Comparison of ENCODE assay signal across 19 cellular contexts in the genomic region with DNA sequence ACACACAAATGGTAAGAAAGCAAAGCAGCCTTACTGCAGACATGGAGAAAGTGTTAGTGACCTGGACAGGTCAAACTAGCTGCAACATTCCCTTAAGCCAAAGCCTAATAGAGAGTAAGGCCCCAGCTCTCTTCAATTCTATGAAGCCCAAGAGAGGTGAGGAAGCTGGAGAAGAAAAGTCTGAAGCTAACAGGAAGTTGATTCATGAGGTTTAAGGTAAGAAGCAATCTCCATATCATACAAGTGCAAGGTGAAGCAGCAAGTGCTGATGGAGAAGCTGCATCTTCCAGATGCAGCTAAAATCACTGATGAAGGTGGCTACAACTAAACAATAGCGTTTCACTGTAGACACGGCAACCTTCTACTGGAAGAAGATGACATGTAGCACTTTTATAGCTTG.
"Had no signal": no experiment of that assay in that cellular context is flagged by ENCODE, and none has a peak within 500 bp of the region (broad histone marks: within the 10 kb centered on the region; RNA-seq: fewer than 3 reads in every experiment).

No MANE protein-coding gene starts in this region.

- H3K27me3 ChIP-seq: gastrocnemius medialis, right lobe of liver, transverse colon had no signal

- H3K9me3 Mint-ChIP-seq: activated B cell treated with CpG ODN at 0.5 μM for 24 hours; activated naive CD4-positive, alpha-beta T cell treated with anti-CD3 and anti-CD28 coated beads, Interleukin-2, amount 50 U/mL, for 24 hours; activated T-helper 2 cell treated with anti-CD3 and anti-CD28 coated beads, Interferon-gamma antibody, Interleukin-2, Interleukin-4, amounts not matched to agents 10 μg/mL and 5 μg/mL and 100 μg/mL, durations not matched to agents 14 hours and 24 hours and 36 hours; stimulated activated memory B cell treated with anti-CD40 and anti-IgM and Interleukin-4, amounts not matched to agents 10 μg/mL and 1 μg/mL and 100 μg/mL, for 72 hours had no signal

- H3K27ac Mint-ChIP-seq: activated B cell treated with CpG ODN at 0.5 μM for 24 hours; activated naive CD4-positive, alpha-beta T cell treated with anti-CD3 and anti-CD28 coated beads, Interleukin-2, amount 50 U/mL, for 24 hours; activated T-helper 2 cell treated with anti-CD3 and anti-CD28 coated beads, Interferon-gamma antibody, Interleukin-2, Interleukin-4, amounts not matched to agents 10 μg/mL and 5 μg/mL and 100 μg/mL, durations not matched to agents 14 hours and 24 hours and 36 hours; stimulated activated memory B cell treated with anti-CD40 and anti-IgM and Interleukin-4, amounts not matched to agents 10 μg/mL and 1 μg/mL and 100 μg/mL, for 72 hours had no signal

- H3K4me3 Mint-ChIP-seq: activated B cell treated with CpG ODN at 0.5 μM for 24 hours; activated naive CD4-positive, alpha-beta T cell treated with anti-CD3 and anti-CD28 coated beads, Interleukin-2, amount 50 U/mL, for 24 hours; stimulated activated memory B cell treated with anti-CD40 and anti-IgM and Interleukin-4, amounts not matched to agents 10 μg/mL and 1 μg/mL and 100 μg/mL, for 72 hours had no signal

- DNase-seq: activated B cell treated with CpG ODN at 0.5 μM for 24 hours; activated CD4-positive, alpha-beta T cell treated with anti-CD3 and anti-CD28 coated beads, Interleukin-2, amount 50 U/mL, for 4 hours; activated CD8-positive, alpha-beta memory T cell treated with anti-CD3 and anti-CD28 coated beads, Interleukin-2, amount 50 U/mL, for 4 hours; anterior cingulate cortex; effector CD4-positive, alpha-beta T cell; gastrocnemius medialis; kidney; right lobe of liver; Right ventricle myocardium superior; SK-N-SH; stimulated activated CD4-positive, alpha-beta T cell treated with anti-CD3 and anti-CD28 coated beads, Interleukin-1b, Interleukin-23, amount 100 ng/mL, for 48 hours; T-helper 1 cell; transverse colon had no signal

- FAIRE-seq: bronchial epithelial cell, colon, kidney had no signal

- ATAC-seq: gastrocnemius medialis; right lobe of liver; stimulated activated memory B cell treated with anti-CD40 and anti-IgM and Interleukin-4, amounts not matched to agents 10 μg/mL and 1 μg/mL and 100 μg/mL, for 72 hours had no signal

- H3K4me2 ChIP-seq: SK-N-SH had no signal

- H3K4me3 ChIP-seq: gastrocnemius medialis, prostate gland, right lobe of liver, transverse colon had no signal

- H3K4me1 ChIP-seq: right lobe of liver had no signal

- H3K9me3 ChIP-seq: gastrocnemius medialis, prostate gland, right lobe of liver, SK-N-SH, transverse colon had no signal

- H3K27ac ChIP-seq: gastrocnemius medialis, prostate gland, right lobe of liver, transverse colon had no signal

- H3K36me3 ChIP-seq: gastrocnemius medialis, prostate gland, right lobe of liver, transverse colon had no signal

- H3K27me3 Mint-ChIP-seq: activated B cell treated with CpG ODN at 0.5 μM for 24 hours; activated naive CD4-positive, alpha-beta T cell treated with anti-CD3 and anti-CD28 coated beads, Interleukin-2, amount 50 U/mL, for 24 hours; stimulated activated memory B cell treated with anti-CD40 and anti-IgM and Interleukin-4, amounts not matched to agents 10 μg/mL and 1 μg/mL and 100 μg/mL, for 72 hours had no signal

- H3K9ac ChIP-seq: SK-N-SH had no signal
